ENCODE assay signal across 9 cellular contexts in genomic region chr1:208189183-208189582, GRCh38. TPM values are rescaled to one million over a fixed set of nuclear protein-coding genes. Genes with fewer than 3 reads are reported as not detected.
A peak's percentile ranks its signal among the peaks of the same experiment; 100 is the strongest.
DNase-seq lines count a peak whose midpoint lies in the region; ATAC-seq and TF ChIP-seq lines count a peak whose summit lies in the region.
"Had no signal": no experiment of that assay in that cellular context is flagged by ENCODE, and none has a peak within 500 bp of the region (broad histone marks: within the 10 kb centered on the region; RNA-seq: fewer than 3 reads in every experiment).

No MANE protein-coding gene starts in this region.

- intact Hi-C loops in sigmoid colon (cut with DNase I), result no loop called here

- no peaks in the 10 kb centered on the region for H3K36me3 Mint-ChIP-seq in activated CD4-positive, alpha-beta T cell treated with anti-CD3 and anti-CD28 coated beads, Interleukin-2, amount 10 ng/mL, durations not matched to agents 7 days and 5 days (ENCODE audit: low read depth)

- 53 to 77% methylated on average over 2 of the region's 2 CpGs for WGBS in sigmoid colon, 2 donors

- H3K27ac Mint-ChIP-seq in activated CD4-positive, alpha-beta T cell treated with anti-CD3 and anti-CD28 coated beads, Interleukin-2, amount 10 ng/mL, durations not matched to agents 7 days and 5 days, result no peak overlapping the region

- H3K4me1 Mint-ChIP-seq in activated CD4-positive, alpha-beta T cell treated with anti-CD3 and anti-CD28 coated beads, Interleukin-2, amount 10 ng/mL, durations not matched to agents 7 days and 5 days, result peaks cover 26% of the 10 kb centered on the region

- H3K9me3 Mint-ChIP-seq in activated CD4-positive, alpha-beta T cell treated with anti-CD3 and anti-CD28 coated beads, Interleukin-2, amount 10 ng/mL, durations not matched to agents 7 days and 5 days, result no peaks in the 10 kb centered on the region

- CTCF ChIA-PET in activated CD4-positive, alpha-beta T cell treated with anti-CD3 and anti-CD28 coated beads, Interleukin-2, amount 10 ng/mL, durations not matched to agents 7 days and 5 days (lab: Charles Lee), result interaction anchor here (0.6 to 1.1 kb wide), 2 partner anchors 17 to 28 kb away, joined by 3 read pairs; no protein-coding TSS in a partner anchor
- CTCF ChIA-PET in HEK293 (lab: Yijun Ruan, JAX), result interaction anchor here (1.0 kb wide), 1 partner anchor 57 kb away, joined by 4 read pairs; no protein-coding TSS in a partner anchor

- no peaks in the 10 kb centered on the region for H3K36me3 ChIP-seq in HEK293 (ENCODE audit: control insufficient read depth in 2 of 2, insufficient read depth in 1 of 2, low read length in 2 of 2)
- H3K36me3 ChIP-seq in sigmoid colon, result no peaks in the 10 kb centered on the region

- in situ Hi-C loops in G401 (cut with HindIII; ENCODE audit: low sequenced_read_pairs), result no loop called here

- POLR2A ChIA-PET in activated CD4-positive, alpha-beta T cell treated with anti-CD3 and anti-CD28 coated beads, Interleukin-2, amount 10 ng/mL, durations not matched to agents 7 days and 5 days (lab: Charles Lee), result no interaction called here
- POLR2A ChIA-PET in HEK293 (lab: Yijun Ruan, JAX), result interaction anchor here (0.7 to 1.0 kb wide), 4 partner anchors 9 to 178 kb away, joined by 3 to 4 read pairs (median 3); no protein-coding TSS in a partner anchor

- no peak for TF ChIP-seq CTCF in HEK293 (tag by site-specific recombination; IDR thresholded peaks at IDR 0.05)
- TF ChIP-seq CTCF in sigmoid colon (IDR thresholded peaks at IDR 0.05), result no peak

- H3K27me3 ChIP-seq in sigmoid colon, result no peaks in the 10 kb centered on the region

- no peak overlapping the region for H3K4me3 Mint-ChIP-seq in activated CD4-positive, alpha-beta T cell treated with anti-CD3 and anti-CD28 coated beads, Interleukin-2, amount 10 ng/mL, durations not matched to agents 7 days and 5 days

- H3K9me3 ChIP-seq in HEK293 (ENCODE audit: control insufficient read depth, insufficient read depth, low read depth, low read length), result no peaks in the 10 kb centered on the region
- no peaks in the 10 kb centered on the region for H3K9me3 ChIP-seq in sigmoid colon

- peak; percentile 58 for ATAC-seq in stimulated activated naive CD8-positive, alpha-beta T cell treated with anti-CD3 and anti-CD28 coated beads, Interleukin-15, Interleukin-2, amounts not matched to agents 100 U/mL and 50 U/mL, for 24 hours

- peak; percentile 29 for DNase-seq in activated CD4-positive, alpha-beta T cell treated with anti-CD3 and anti-CD28 coated beads, Interleukin-2, amount 10 ng/mL, durations not matched to agents 7 days and 5 days
- no peak for DNase-seq in activated CD4-positive, alpha-beta T cell treated with anti-CD3 and anti-CD28 coated beads, Interleukin-2, amount 50 U/mL, for 4 hours
- DNase-seq in NCI-H2171 (lab: John Stamatoyannopoulos, UW) (peak; percentile 37), NOMO-1 treated with DMSO at 0.1 percent for 48 hours (lab: John Stamatoyannopoulos, UW; ENCODE audit: unreplicated experiment) (no peak), sigmoid colon (no peak), G401 (ENCODE audit: low spot score) (no peak)
- DNase-seq in stimulated activated naive CD8-positive, alpha-beta T cell treated with anti-CD3 and anti-CD28 coated beads, Interleukin-15, Interleukin-2, amounts not matched to agents 100 U/mL and 50 U/mL, for 24 hours, result no peak
- DNase-seq: stimulated activated CD4-positive, alpha-beta T cell treated with anti-CD3 and anti-CD28 coated beads, Interleukin-2, amount 100 ng/mL, for 48 hours had no signal

- H3K4me3 ChIP-seq in HEK293 (ENCODE audit: low read depth, low read length) (no peak overlapping the region), sigmoid colon (no peak overlapping the region)

- H3K27me3 Mint-ChIP-seq in activated CD4-positive, alpha-beta T cell treated with anti-CD3 and anti-CD28 coated beads, Interleukin-2, amount 10 ng/mL, durations not matched to agents 7 days and 5 days, result peaks cover 15% of the 10 kb centered on the region

- no peak overlapping the region; the same call in 1 of the 2 replicates for H3K27ac ChIP-seq in HEK293 (ENCODE audit: extremely low read depth, low read depth, low read length)
- H3K27ac ChIP-seq in sigmoid colon, result peak overlapping the region in 2 of 4 donors; percentile 12 to 26

- no peak for TF ChIP-seq EP300 in sigmoid colon (IDR thresholded peaks at IDR 0.05)

- peaks cover 20% of the 10 kb centered on the region for H3K4me1 ChIP-seq in HEK293 (ENCODE audit: control insufficient read depth, insufficient read depth, low read length)
- H3K4me1 ChIP-seq in sigmoid colon, result peaks cover 0 to 37% (median 29%) of the 10 kb centered on the region in 4 donors

- no peak for TF ChIP-seq POLR2A in sigmoid colon (IDR thresholded peaks at IDR 0.05)

TF ChIP-seq in HEK293, 187 proteins besides CTCF, POLR2A, EP300 and RAD21 (continues in another document):
- TF ChIP-seq ZNF692 (tag by site-specific recombination; IDR thresholded peaks at IDR 0.05), result peak; percentile 94
- TF ChIP-seq KLF1 (tag by site-specific recombination; IDR thresholded peaks at IDR 0.05), result peak; percentile 37; the same call in 1 of the 2 replicates
- TF ChIP-seq SP7 (tag by site-specific recombination; IDR thresholded peaks at IDR 0.05), result peak; percentile 88
- peak; percentile 83 for TF ChIP-seq PATZ1 (tag by site-specific recombination; IDR thresholded peaks at IDR 0.05)
- peak; percentile 9; the same call in 1 of the 2 replicates for TF ChIP-seq EGR2 (tag by site-specific recombination; IDR thresholded peaks at IDR 0.05; ENCODE audit: low read depth)
- peak; percentile 61 for TF ChIP-seq ZNF366 (tag by site-specific recombination; conservative IDR thresholded peaks at IDR 0.05)
- no peak for TF ChIP-seq GLI2 (tag by site-specific recombination; IDR thresholded peaks at IDR 0.05; ENCODE audit: borderline replicate concordance, low read depth)
- TF ChIP-seq ZFP37 (tag by site-specific recombination; IDR thresholded peaks at IDR 0.05), result 0 out of 2 replicates have a peak, but pooled peaks have one; percentile 27
- TF ChIP-seq ZIC2 (tag by site-specific recombination; IDR thresholded peaks at IDR 0.05), result peak; percentile 42
- peak; percentile 97 for TF ChIP-seq GLIS1 (tag by site-specific recombination; IDR thresholded peaks at IDR 0.05)
- TF ChIP-seq ZNF24 (tag by site-specific recombination; IDR thresholded peaks at IDR 0.05), result peak; percentile 74; the same call in 1 of the 2 replicates
- peak; percentile 55; the same call in 1 of the 2 replicates for TF ChIP-seq ZFP69B (tag by site-specific recombination; IDR thresholded peaks at IDR 0.05)
- TF ChIP-seq WT1 (tag by site-specific recombination; IDR thresholded peaks at IDR 0.05), result peak; percentile 97
- peak; percentile 44 for TF ChIP-seq ZBTB8A (tag by site-specific recombination; IDR thresholded peaks at IDR 0.05)
- TF ChIP-seq BCL11B (tag by site-specific recombination; IDR thresholded peaks at IDR 0.05; ENCODE audit: low read depth), result no peak

RNA-seq across cellular contexts. Expression of gene PLXNA2, which starts 55.0 kb away (rescaled TPM):
- 1 to 10 TPM; 1.1 to 1.2 TPM for total RNA-seq in activated CD4-positive, alpha-beta T cell treated with anti-CD3 and anti-CD28 coated beads, Interleukin-2, amount 10 ng/mL, durations not matched to agents 7 days and 5 days
- 10 to 100 TPM in 2 of 4 donors, 1 to 10 TPM in 2; 5.1 to 16.1 (median 8.4) TPM for total RNA-seq in sigmoid colon
- polyA plus RNA-seq in sigmoid colon, result 10 to 100 TPM in 1 of 3 donors, 1 to 10 TPM in 2; 2.4 to 14.2 (median 4.9) TPM
- total RNA-seq in G401 (2014; rRNA removed; shearing (Covaris generic)), result 0.55 and 0.92 TPM in 2 replicates

Comparison
In these comparisons a context has a peak if more than half of its experiments do, and no peak if none do; other contexts are left out.
1. DNase-seq: peak in activated CD4-positive, alpha-beta T cell treated with anti-CD3 and anti-CD28 coated beads, Interleukin-2, amount 10 ng/mL, durations not matched to agents 7 days and 5 days (single experiment) and NCI-H2171 (single experiment); none in activated CD4-positive, alpha-beta T cell treated with anti-CD3 and anti-CD28 coated beads, Interleukin-2, amount 50 U/mL, for 4 hours (0 of 2), stimulated activated naive CD8-positive, alpha-beta T cell treated with anti-CD3 and anti-CD28 coated beads, Interleukin-15, Interleukin-2, amounts not matched to agents 100 U/mL and 50 U/mL, for 24 hours (single experiment), NOMO-1 treated with DMSO at 0.1 percent for 48 hours (single experiment), sigmoid colon (single experiment) and G401 (single experiment).